10 cellular contexts compared by ENCODE assay signal in the genomic region with DNA sequence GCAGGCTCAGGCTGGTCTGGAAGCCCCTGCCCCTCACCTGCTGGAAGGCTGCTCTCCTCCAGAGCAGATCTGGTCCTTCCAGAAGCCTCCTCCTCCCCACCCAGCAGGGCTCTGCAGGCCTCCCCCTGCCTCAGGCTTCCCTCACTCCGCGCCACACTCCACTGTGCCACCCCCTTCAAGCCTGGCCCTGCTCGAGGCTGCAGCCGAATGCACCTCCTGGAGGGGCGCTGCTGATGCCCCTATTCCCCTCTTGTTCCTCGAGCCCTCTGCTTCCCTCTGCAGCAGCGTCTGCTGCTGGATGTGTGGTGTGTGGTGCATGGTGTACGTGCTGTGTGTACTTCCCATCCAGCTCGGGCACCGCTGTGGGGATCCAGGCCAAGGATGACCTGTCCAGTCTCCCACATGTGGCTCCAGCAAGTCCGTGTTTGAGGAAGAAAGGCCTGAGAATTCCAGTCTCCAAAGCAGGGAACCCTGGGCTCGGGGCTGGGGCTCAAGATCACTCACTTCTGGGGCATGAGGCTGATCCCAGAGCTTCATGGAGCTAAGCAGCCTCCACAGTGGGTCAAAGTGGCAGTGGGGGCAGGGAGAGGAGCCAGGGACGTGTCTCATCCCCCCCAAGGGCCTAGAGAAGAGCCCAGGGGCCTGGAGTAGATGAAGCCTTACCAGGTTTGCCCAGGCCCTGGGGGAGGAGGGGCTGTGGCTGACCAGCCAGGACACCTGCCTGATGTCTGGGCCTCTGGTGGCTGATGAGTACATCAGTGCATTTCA.
A peak's percentile ranks its signal among the peaks of the same experiment; 100 is the strongest.
DNase-seq lines count a peak whose midpoint lies in the region; ATAC-seq and TF ChIP-seq lines count a peak whose summit lies in the region.
"Had no signal": no experiment of that assay in that cellular context is flagged by ENCODE, and none has a peak within 500 bp of the region (broad histone marks: within the 10 kb centered on the region; RNA-seq: fewer than 3 reads in every experiment).

No MANE protein-coding gene starts in this region.

- H3K27me3 ChIP-seq in lung (ENCODE audit: control insufficient read depth, insufficient read depth) (no peaks in the 10 kb centered on the region), upper lobe of right lung (no peaks in the 10 kb centered on the region)

- H3K4me1 ChIP-seq in lung (ENCODE audit: control insufficient read depth in 2 of 2, insufficient read depth in 2 of 2, low read length in 2 of 2) = no peaks in the 10 kb centered on the region
- H3K4me1 ChIP-seq in upper lobe of right lung = no peaks in the 10 kb centered on the region

- WGBS in lung, 2 donors = 62 to 63% methylated on average over 13 of the region's 13 CpGs

- intact Hi-C loops in upper lobe of right lung (cut with DNase I) = no loop called here

- peak; percentile 2 for DNase-seq in stimulated activated CD4-positive, alpha-beta T cell treated with anti-CD3 and anti-CD28 coated beads, Interleukin-4, amount 100 ng/mL, for 24 hours
- DNase-seq in stimulated activated CD4-positive, alpha-beta T cell treated with anti-CD3 and anti-CD28 coated beads, Interleukin-2, amount 100 ng/mL, for 48 hours = no peak
- peak; percentile 54 for DNase-seq in activated CD8-positive, alpha-beta memory T cell treated with anti-CD3 and anti-CD28 coated beads for 24 hours
- DNase-seq in lung (ENCODE audit: low spot score) = peak; percentile 23
- DNase-seq in upper lobe of right lung = peak; percentile 61
- DNase-seq in T-helper 2 cell = no peak
- no peak for DNase-seq in NK-92 treated with Interleukin-12 subunit alpha and Interleukin-12 subunit beta, amount 100 ng/mL, for 24 hours (lab: John Stamatoyannopoulos, UW)
- DNase-seq: CD4-positive, alpha-beta memory T cell; stimulated activated CD4-positive, alpha-beta T cell treated with anti-CD3 and anti-CD28 coated beads, Interleukin-4, amount 100 ng/mL, for 1 hour had no signal

- ATAC-seq in lung (ENCODE audit: insufficient read depth, low FRiP score) (no peak), upper lobe of right lung (peak; percentile 14), GM21390 (IDR thresholded peaks at IDR 0.05; ENCODE audit: unreplicated experiment) (no peak)

- no peak overlapping the region for H3K27ac ChIP-seq in lung (ENCODE audit: low read depth in 1 of 2, low read length in 1 of 2)
- H3K27ac ChIP-seq in upper lobe of right lung = no peak overlapping the region

- TF ChIP-seq CTCF in lung (IDR thresholded peaks at IDR 0.05; ENCODE audit: control extremely low read depth, extremely low read depth) (no peak), upper lobe of right lung (IDR thresholded peaks at IDR 0.05) (no peak)

- peaks cover 0 to 6% of the 10 kb centered on the region in 2 donors for H3K9me3 ChIP-seq in lung (ENCODE audit: control insufficient read depth in 2 of 2, insufficient read depth in 1 of 2, low read length in 1 of 2)
- H3K9me3 ChIP-seq in upper lobe of right lung = no peaks in the 10 kb centered on the region

- H3K36me3 ChIP-seq in lung (ENCODE audit: control insufficient read depth in 2 of 2, insufficient read depth in 2 of 2, low read length in 2 of 2) (no peaks in the 10 kb centered on the region), upper lobe of right lung (no peaks in the 10 kb centered on the region)

- H3K4me3 ChIP-seq in lung (no peak overlapping the region), upper lobe of right lung (no peak overlapping the region)

Comparison
In these comparisons a context has a peak if more than half of its experiments do, and no peak if none do; other contexts are left out.
1. DNase-seq: peak in stimulated activated CD4-positive, alpha-beta T cell treated with anti-CD3 and anti-CD28 coated beads, Interleukin-4, amount 100 ng/mL, for 24 hours (single experiment), activated CD8-positive, alpha-beta memory T cell treated with anti-CD3 and anti-CD28 coated beads for 24 hours (single experiment), lung (single experiment) and upper lobe of right lung (single experiment); none in stimulated activated CD4-positive, alpha-beta T cell treated with anti-CD3 and anti-CD28 coated beads, Interleukin-2, amount 100 ng/mL, for 48 hours (0 of 2), T-helper 2 cell (0 of 5) and NK-92 treated with Interleukin-12 subunit alpha and Interleukin-12 subunit beta, amount 100 ng/mL, for 24 hours (single experiment).